In genomic region chr12:23729354-23729753, GRCh38 we compare ENCODE assay signal across 1 cellular context.
TF ChIP-seq lines count a peak whose summit lies in the region.

No MANE protein-coding gene starts in this region.

TF ChIP-seq in IMR-90, 13 proteins besides CTCF, POLR2A, EP300 and RAD21 (continued from another document):
- no peak for TF ChIP-seq USF2 (IDR thresholded peaks at IDR 0.05; ENCODE audit: low read depth, low read length)
- TF ChIP-seq NFE2L2 (IDR thresholded peaks at IDR 0.05; ENCODE audit: low read depth, low read length), result no peak
- TF ChIP-seq BHLHE40 (IDR thresholded peaks at IDR 0.05; ENCODE audit: low read depth, low read length), result no peak
- TF ChIP-seq FOS (IDR thresholded peaks at IDR 0.05; ENCODE audit: low read depth, low read length), result no peak
- no peak for TF ChIP-seq ELK1 (IDR thresholded peaks at IDR 0.05; ENCODE audit: borderline replicate concordance, low read depth, low read length)
